In genomic region chr7:125090596-125090995, GRCh38 we compare ENCODE assay signal across 15 cellular contexts.
"Had no signal": no experiment of that assay in that cellular context is flagged by ENCODE, and none has a peak within 500 bp of the region (broad histone marks: within the 10 kb centered on the region; RNA-seq: fewer than 3 reads in every experiment).

No MANE protein-coding gene starts in this region.

- H3K27ac Mint-ChIP-seq: activated CD4-positive, alpha-beta memory T cell treated with anti-CD3 and anti-CD28 coated beads, Interleukin-2, amount 10 ng/mL, durations not matched to agents 7 days and 5 days; activated naive CD4-positive, alpha-beta T cell treated with anti-CD3 and anti-CD28 coated beads, Interleukin-2, amount 50 U/mL, for 72 hours; brain; neural progenitor cell; stimulated activated memory B cell treated with anti-CD40 and anti-IgM and Interleukin-4, amounts not matched to agents 10 μg/mL and 1 μg/mL and 100 μg/mL, for 72 hours; T-helper 17 cell; WTC11 had no signal

- H3K27me3 Mint-ChIP-seq: activated CD4-positive, alpha-beta memory T cell treated with anti-CD3 and anti-CD28 coated beads, Interleukin-2, amount 10 ng/mL, durations not matched to agents 7 days and 5 days; brain; stimulated activated memory B cell treated with anti-CD40 and anti-IgM and Interleukin-4, amounts not matched to agents 10 μg/mL and 1 μg/mL and 100 μg/mL, for 72 hours; T-helper 17 cell had no signal

- H3K4me1 Mint-ChIP-seq: activated CD4-positive, alpha-beta memory T cell treated with anti-CD3 and anti-CD28 coated beads, Interleukin-2, amount 10 ng/mL, durations not matched to agents 7 days and 5 days; brain; neural progenitor cell; stimulated activated memory B cell treated with anti-CD40 and anti-IgM and Interleukin-4, amounts not matched to agents 10 μg/mL and 1 μg/mL and 100 μg/mL, for 72 hours; T-helper 17 cell had no signal

- H3K9ac ChIP-seq: neural progenitor cell had no signal

- H3K27me3 ChIP-seq: gastrocnemius medialis, heart right ventricle, neural progenitor cell, ovary had no signal

- H3K4me3 ChIP-seq: gastrocnemius medialis, heart right ventricle, lung, neural progenitor cell, ovary had no signal

- H2AFZ ChIP-seq: neural progenitor cell had no signal

- H3K4me2 ChIP-seq: neural progenitor cell had no signal

- DNase-seq: activated CD4-positive, alpha-beta memory T cell treated with anti-CD3 and anti-CD28 coated beads, Interleukin-2, amount 10 ng/mL, durations not matched to agents 7 days and 5 days; activated CD4-positive, alpha-beta T cell treated with anti-CD3 and anti-CD28 coated beads for 4 hours; activated effector memory CD4-positive, alpha-beta T cell treated with anti-CD3 and anti-CD28 coated beads, Interleukin-2, amount 50 U/mL, for 16 hours; activated T-cell treated with anti-CD3 and anti-CD28 coated beads, Interleukin-2, amount 50 U/mL, for 4 hours; effector memory CD4-positive, alpha-beta T cell; gastrocnemius medialis; heart right ventricle; ovary; T-helper 17 cell had no signal

- H3K9me3 ChIP-seq: gastrocnemius medialis, heart right ventricle, ovary had no signal

- H3K4me3 Mint-ChIP-seq: activated CD4-positive, alpha-beta memory T cell treated with anti-CD3 and anti-CD28 coated beads, Interleukin-2, amount 10 ng/mL, durations not matched to agents 7 days and 5 days; activated T-cell treated with anti-CD3 and anti-CD28 coated beads, Interleukin-2, amount 50 U/mL, for 4 hours; brain; neural progenitor cell; stimulated activated memory B cell treated with anti-CD40 and anti-IgM and Interleukin-4, amounts not matched to agents 10 μg/mL and 1 μg/mL and 100 μg/mL, for 72 hours; T-helper 17 cell; WTC11 had no signal

- ATAC-seq: activated naive CD4-positive, alpha-beta T cell treated with anti-CD3 and anti-CD28 coated beads, Interleukin-2, amount 50 U/mL, for 72 hours; activated T-cell treated with anti-CD3 and anti-CD28 coated beads, Interleukin-2, amount 50 U/mL, for 4 hours; gastrocnemius medialis; heart right ventricle; stimulated activated memory B cell treated with anti-CD40 and anti-IgM and Interleukin-4, amounts not matched to agents 10 μg/mL and 1 μg/mL and 100 μg/mL, for 72 hours; T-helper 17 cell; WTC11 had no signal

- H3K9me3 Mint-ChIP-seq: activated CD4-positive, alpha-beta memory T cell treated with anti-CD3 and anti-CD28 coated beads, Interleukin-2, amount 10 ng/mL, durations not matched to agents 7 days and 5 days; activated naive CD4-positive, alpha-beta T cell treated with anti-CD3 and anti-CD28 coated beads, Interleukin-2, amount 50 U/mL, for 72 hours; activated T-cell treated with anti-CD3 and anti-CD28 coated beads, Interleukin-2, amount 50 U/mL, for 4 hours; brain; neural progenitor cell; stimulated activated memory B cell treated with anti-CD40 and anti-IgM and Interleukin-4, amounts not matched to agents 10 μg/mL and 1 μg/mL and 100 μg/mL, for 72 hours; WTC11 had no signal

- H3K36me3 ChIP-seq: gastrocnemius medialis, heart right ventricle, neural progenitor cell, ovary had no signal

- H3K36me3 Mint-ChIP-seq: activated naive CD4-positive, alpha-beta T cell treated with anti-CD3 and anti-CD28 coated beads, Interleukin-2, amount 50 U/mL, for 72 hours; brain; neural progenitor cell; stimulated activated memory B cell treated with anti-CD40 and anti-IgM and Interleukin-4, amounts not matched to agents 10 μg/mL and 1 μg/mL and 100 μg/mL, for 72 hours; WTC11 had no signal

- H3K27ac ChIP-seq: gastrocnemius medialis, heart right ventricle, neural progenitor cell, ovary had no signal

- H3K4me1 ChIP-seq: gastrocnemius medialis, heart right ventricle, neural progenitor cell had no signal
